ENCODE assay signal across 8 cellular contexts in the genomic region with DNA sequence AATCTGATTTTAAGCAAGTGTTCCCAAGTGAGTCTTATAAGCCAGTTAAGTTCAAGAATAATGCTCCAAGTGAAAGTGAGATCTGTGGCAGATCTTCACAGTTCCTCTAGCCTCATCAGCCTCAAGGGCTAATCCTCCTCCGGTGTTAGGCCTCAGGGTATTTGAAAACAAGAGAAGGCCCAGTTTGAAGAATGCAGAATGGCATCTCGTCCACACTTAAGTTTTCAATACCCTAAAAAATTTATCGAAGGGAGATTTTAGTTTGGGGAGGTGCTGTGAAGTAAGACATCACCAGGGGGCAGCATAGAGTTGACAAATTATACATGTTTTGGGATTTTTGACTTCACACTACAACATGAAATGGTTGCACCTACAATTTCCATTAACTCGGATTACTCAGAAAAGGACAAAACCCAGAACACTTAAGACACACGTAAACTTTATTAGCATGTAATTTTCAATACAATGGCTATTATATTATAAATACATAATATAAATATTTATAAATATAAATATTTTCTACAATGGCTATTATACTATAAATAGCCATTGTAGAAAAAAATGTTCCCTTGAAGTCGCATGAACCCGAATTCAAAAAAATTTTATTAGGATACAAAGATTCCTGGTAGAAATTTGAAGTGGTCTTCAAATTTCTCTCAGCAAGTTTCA. TPM values are rescaled to one million over a fixed set of nuclear protein-coding genes. Genes with fewer than 3 reads are reported as not detected.
DNase-seq lines count a peak whose midpoint lies in the region; ATAC-seq and TF ChIP-seq lines count a peak whose summit lies in the region.

No MANE protein-coding gene starts in this region.

- no peaks in the 10 kb centered on the region for H3K9me3 ChIP-seq in Peyer's patch

- peaks cover 0 to 9% (median 3%) of the 10 kb centered on the region in 4 donors for H3K4me1 ChIP-seq in Peyer's patch

- no peak overlapping the region for H3K4me3 Mint-ChIP-seq in stimulated activated naive B cell treated with anti-CD40 and anti-IgM and Interleukin-4, amounts not matched to agents 10 μg/mL and 1 μg/mL and 100 μg/mL, for 72 hours

- TF ChIP-seq POLR2A in Peyer's patch (IDR thresholded peaks at IDR 0.05): no peak

- no peaks in the 10 kb centered on the region for H3K36me3 ChIP-seq in Peyer's patch

- H3K27ac ChIP-seq in C4-2B: no peak overlapping the region
- H3K27ac ChIP-seq in Peyer's patch: no peak overlapping the region

- ATAC-seq in GM18499 (IDR thresholded peaks at IDR 0.05; ENCODE audit: insufficient read depth, unreplicated experiment) (peak; percentile 8), HG03175 (IDR thresholded peaks at IDR 0.05; ENCODE audit: unreplicated experiment) (peak; percentile 22)
- peak; percentile 60 to 67 for ATAC-seq in stimulated activated naive B cell treated with anti-CD40 and anti-IgM and Interleukin-4, amounts not matched to agents 10 μg/mL and 1 μg/mL and 100 μg/mL, for 72 hours (replicated peaks)

- H3K4me1 Mint-ChIP-seq in stimulated activated naive B cell treated with anti-CD40 and anti-IgM and Interleukin-4, amounts not matched to agents 10 μg/mL and 1 μg/mL and 100 μg/mL, for 72 hours: peaks cover 35 to 40% of the 10 kb centered on the region in 2 donors

- no peaks in the 10 kb centered on the region for H3K27me3 ChIP-seq in Peyer's patch

- peak in 2 of 3 donors; percentile 26 to 55 for DNase-seq in Peyer's patch
- DNase-seq in astrocyte of the spinal cord (ENCODE audit: low read depth, low spot score): peak; percentile 35
- peak; percentile 63 for DNase-seq in left kidney (ENCODE audit: low read depth, low spot score)
- peak; percentile 40 for DNase-seq in stimulated activated naive B cell treated with anti-CD40 and anti-IgM and Interleukin-4, amounts not matched to agents 10 μg/mL and 1 μg/mL and 100 μg/mL, for 72 hours
- no peak for DNase-seq in effector CD8-positive, alpha-beta T cell (lab: John Stamatoyannopoulos, UW)

- in situ Hi-C loops in astrocyte of the spinal cord (cut with HindIII; ENCODE audit: low sequenced_read_pairs): no loop called here

- no peak overlapping the region for H3K4me3 ChIP-seq in Peyer's patch
- H3K4me3 ChIP-seq in astrocyte of the spinal cord (ENCODE audit: low read depth, low read length): no peak overlapping the region

- peak overlapping the region; percentile 81 for H3K27ac Mint-ChIP-seq in stimulated activated naive B cell treated with anti-CD40 and anti-IgM and Interleukin-4, amounts not matched to agents 10 μg/mL and 1 μg/mL and 100 μg/mL, for 72 hours

- peaks cover 14 to 17% of the 10 kb centered on the region in 2 donors for H3K27me3 Mint-ChIP-seq in stimulated activated naive B cell treated with anti-CD40 and anti-IgM and Interleukin-4, amounts not matched to agents 10 μg/mL and 1 μg/mL and 100 μg/mL, for 72 hours

- H3K36me3 Mint-ChIP-seq in stimulated activated naive B cell treated with anti-CD40 and anti-IgM and Interleukin-4, amounts not matched to agents 10 μg/mL and 1 μg/mL and 100 μg/mL, for 72 hours: no peaks in the 10 kb centered on the region

- TF ChIP-seq CTCF in C4-2B (conservative IDR thresholded peaks at IDR 0.05): peak; percentile 86
- peak; percentile 41 to 67 (median 62) for TF ChIP-seq CTCF in Peyer's patch (IDR thresholded peaks at IDR 0.05)
- peak; percentile 80 for TF ChIP-seq CTCF in astrocyte of the spinal cord (IDR thresholded peaks at IDR 0.05; ENCODE audit: low read depth, low read length)

- no peaks in the 10 kb centered on the region for H3K9me3 Mint-ChIP-seq in stimulated activated naive B cell treated with anti-CD40 and anti-IgM and Interleukin-4, amounts not matched to agents 10 μg/mL and 1 μg/mL and 100 μg/mL, for 72 hours

RNA-seq across cellular contexts. Expression of a gene that starts 2.3 kb away (rescaled TPM):
- total RNA-seq in Peyer's patch: not detected

RNA-seq across cellular contexts. Expression of a gene that starts 45.2 kb away (rescaled TPM):
- not detected for total RNA-seq in Peyer's patch

Comparison
In these comparisons a context has a peak if more than half of its experiments do, and no peak if none do; other contexts are left out.
1. ATAC-seq: peak in every context shown above with its lines; median percentile 64 in stimulated activated naive B cell treated with anti-CD40 and anti-IgM and Interleukin-4, amounts not matched to agents 10 μg/mL and 1 μg/mL and 100 μg/mL, for 72 hours; 22 in HG03175; 8 in GM18499.